8 cellular contexts compared by ENCODE assay signal in the genomic region with DNA sequence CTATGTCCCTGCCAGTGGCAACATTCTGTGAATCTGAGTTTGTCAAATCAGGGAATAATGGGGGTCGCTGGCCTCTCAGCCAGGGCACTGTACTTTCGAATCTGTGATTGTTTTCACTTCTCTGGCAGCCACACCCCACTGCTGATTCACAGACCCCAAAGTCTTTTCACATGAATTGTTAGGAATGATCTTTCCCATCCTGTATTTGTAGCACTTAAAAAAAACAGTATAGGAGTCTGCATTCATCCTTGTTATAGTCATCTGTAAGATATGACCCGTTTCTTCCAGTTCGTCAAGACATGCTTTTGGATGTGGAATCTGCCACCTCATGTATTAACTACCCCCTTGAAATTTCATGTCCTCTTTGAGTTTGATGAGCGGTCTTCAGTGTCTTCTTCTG. TPM values are rescaled to one million over a fixed set of nuclear protein-coding genes. Genes with fewer than 3 reads are reported as not detected.
A peak's percentile ranks its signal among the peaks of the same experiment; 100 is the strongest.
DNase-seq lines count a peak whose midpoint lies in the region; ATAC-seq and TF ChIP-seq lines count a peak whose summit lies in the region.

No MANE protein-coding gene starts in this region.

- H2AFZ ChIP-seq in trophoblast cell (ENCODE audit: insufficient read depth, low read length, poor library complexity) = no peak overlapping the region

- H4K12ac ChIP-seq in trophoblast cell (ENCODE audit: low read depth, low read length) = no peak overlapping the region

- H3K18ac ChIP-seq in trophoblast cell (ENCODE audit: low read length) = no peak overlapping the region

- no peak overlapping the region for H2BK12ac ChIP-seq in trophoblast cell (ENCODE audit: low read length)

- H3K9ac ChIP-seq in trophoblast cell (ENCODE audit: low read length) = peak overlapping the region; percentile 91

- H2BK120ac ChIP-seq in trophoblast cell (ENCODE audit: insufficient read depth, low read length, poor library complexity) = no peak overlapping the region

- H3K4me2 ChIP-seq in trophoblast cell (ENCODE audit: low read length) = peak overlapping the region; percentile 77

- peak overlapping the region; percentile 40 for H3K27ac ChIP-seq in RWPE2 (ENCODE audit: poor library complexity, severe bottlenecking)
- peak overlapping the region; percentile 91 to 98 (median 96) for H3K27ac ChIP-seq in esophagus squamous epithelium
- H3K27ac ChIP-seq in trophoblast cell (ENCODE audit: low read depth, low read length) = no peak overlapping the region

- no peak overlapping the region for H3K23ac ChIP-seq in trophoblast cell (ENCODE audit: low read length)

- H3K36me3 ChIP-seq in RWPE2 (ENCODE audit: low read depth) (peaks cover 10% of the 10 kb centered on the region), esophagus squamous epithelium (peaks cover 7 to 21% (median 10%) of the 10 kb centered on the region in 3 donors), trophoblast cell (ENCODE audit: control insufficient read depth in 1 of 2, insufficient read depth in 2 of 2, low read length in 2 of 2) (peaks cover 30% of the 10 kb centered on the region in 2 experiments)

- H2BK5ac ChIP-seq in trophoblast cell (ENCODE audit: low read depth, low read length, poor library complexity) = no peak overlapping the region

- peak; percentile 72 for DNase-seq in ELR (ENCODE audit: low read depth)
- DNase-seq in RWPE2 (ENCODE audit: low spot score) = no peak
- DNase-seq in esophagus squamous epithelium (lab: John Stamatoyannopoulos, UW) = no peak
- no peak for DNase-seq in trophoblast cell
- no peak for DNase-seq in OCI-M1 (lab: John Stamatoyannopoulos, UW)

- H3K4me1 ChIP-seq in RWPE2 (ENCODE audit: insufficient read depth, poor library complexity, severe bottlenecking) (peaks cover 12% of the 10 kb centered on the region), esophagus squamous epithelium (peaks cover 48 to 76% (median 49%) of the 10 kb centered on the region in 3 donors), trophoblast cell (ENCODE audit: control insufficient read depth in 1 of 2, insufficient read depth in 2 of 2, low read length in 2 of 2) (peaks cover 4 to 10% of the 10 kb centered on the region in 2 experiments)

- ATAC-seq in RWPE2 (ENCODE audit: low read depth) (no peak), HG02852 (IDR thresholded peaks at IDR 0.05; ENCODE audit: unreplicated experiment) (no peak), GM19328 (IDR thresholded peaks at IDR 0.05; ENCODE audit: unreplicated experiment) (no peak), GM19023 (IDR thresholded peaks at IDR 0.05; ENCODE audit: unreplicated experiment) (no peak)

- no peaks in the 10 kb centered on the region for H3K9me3 ChIP-seq in RWPE2 (ENCODE audit: severe bottlenecking)
- no peaks in the 10 kb centered on the region for H3K9me3 ChIP-seq in esophagus squamous epithelium
- no peaks in the 10 kb centered on the region for H3K9me3 ChIP-seq in trophoblast cell (ENCODE audit: insufficient read depth, low read depth, low read length)

- H4K8ac ChIP-seq in trophoblast cell (ENCODE audit: low read depth, low read length) = no peak overlapping the region

- peak overlapping the region; percentile 43 for H3K4ac ChIP-seq in trophoblast cell (ENCODE audit: low read depth, low read length)

- peak overlapping the region; percentile 10 for H3K14ac ChIP-seq in trophoblast cell (ENCODE audit: low read length)

- intact Hi-C loops in esophagus squamous epithelium (cut with DNase I) = no loop called here

- peaks cover 16% of the 10 kb centered on the region for H3K79me2 ChIP-seq in trophoblast cell (ENCODE audit: control insufficient read depth, insufficient read depth, low read length, poor library complexity)

- H3K4me3 ChIP-seq in RWPE2 (ENCODE audit: severe bottlenecking) (peak overlapping the region; percentile 84), esophagus squamous epithelium (peak overlapping the region; percentile 70 to 98 (median 86)), trophoblast cell (ENCODE audit: low read depth, low read length) (peak overlapping the region; percentile 99)

- no peak overlapping the region for H2AK5ac ChIP-seq in trophoblast cell (ENCODE audit: low read length)

- H3K27me3 ChIP-seq in RWPE2 (ENCODE audit: insufficient read depth, poor library complexity, severe bottlenecking) (no peaks in the 10 kb centered on the region), esophagus squamous epithelium (no peaks in the 10 kb centered on the region), trophoblast cell (ENCODE audit: insufficient read depth, low read length) (no peaks in the 10 kb centered on the region)

- no peak for TF ChIP-seq CTCF in RWPE2 (IDR thresholded peaks at IDR 0.05; ENCODE audit: poor library complexity, severe bottlenecking)
- no peak for TF ChIP-seq CTCF in esophagus squamous epithelium (IDR thresholded peaks at IDR 0.05)

- H3K79me1 ChIP-seq in trophoblast cell (ENCODE audit: low read length) = peaks cover 10% of the 10 kb centered on the region

- 32 to 38% methylated on average over 5 of the region's 5 CpGs for WGBS in esophagus squamous epithelium, 2 donors
- no CpG with 5 or more reads among the region's 5 CpGs for WGBS in trophoblast cell (ENCODE audit: extremely low coverage, insufficient coverage, insufficient read length)

- TF ChIP-seq POLR2A in esophagus squamous epithelium (IDR thresholded peaks at IDR 0.05) = no peak

- no peak overlapping the region for H4K91ac ChIP-seq in trophoblast cell (ENCODE audit: low read depth, low read length)

RNA-seq across cellular contexts. Expression of gene NAGK, which starts 0.9 kb away (rescaled TPM):
- 100 to 1,000 TPM in 3 of 4 donors, 10 to 100 TPM in 1; 87.5 to 278 (median 166) TPM for total RNA-seq in esophagus squamous epithelium
- polyA plus RNA-seq in trophoblast cell (2013) = 136 and 145 TPM in 2 replicates
